Comparison of ENCODE assay signal across 9 cellular contexts in the genomic region with DNA sequence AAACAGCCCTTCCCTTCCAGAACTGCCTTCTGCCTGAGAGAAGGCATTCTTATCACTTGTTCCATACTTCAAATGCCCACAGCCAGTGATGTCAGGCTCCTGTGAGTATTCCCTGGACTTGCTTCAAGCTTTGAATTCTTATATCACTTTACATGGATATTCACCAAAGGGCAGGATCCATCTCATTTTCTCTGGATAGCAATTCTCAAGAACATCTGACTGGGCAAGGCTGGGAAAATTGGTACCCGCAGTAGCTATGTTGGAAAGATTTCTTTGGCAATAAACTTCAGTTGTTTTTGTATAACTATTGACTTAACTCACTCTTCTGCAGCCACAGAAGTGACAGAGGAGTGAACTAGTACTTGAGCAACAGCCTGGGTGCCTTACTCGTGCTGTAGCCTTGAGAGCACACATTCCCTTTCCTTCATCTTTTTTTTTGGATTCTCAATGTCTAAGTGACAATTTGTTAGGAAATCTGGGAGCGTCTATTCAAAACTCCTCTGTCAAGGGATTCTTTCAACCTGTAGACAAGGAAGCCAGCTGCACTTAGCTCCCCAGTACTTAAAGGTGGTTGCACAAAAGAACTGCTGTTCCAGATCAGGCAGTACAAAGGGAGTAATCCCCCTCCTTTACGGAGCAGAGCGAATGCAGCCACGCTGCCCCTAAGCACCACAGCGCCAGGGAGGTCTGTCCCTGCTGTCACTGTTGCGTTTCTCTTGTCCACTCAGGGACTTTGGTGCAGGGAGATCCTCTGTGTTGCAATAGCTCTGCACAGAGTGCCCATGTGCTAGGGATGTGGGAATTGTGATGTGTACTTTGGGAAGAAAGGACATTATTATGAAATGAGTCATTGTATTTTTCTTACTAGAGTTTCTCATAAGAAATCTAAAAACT.
DNase-seq lines count a peak whose midpoint lies in the region; ATAC-seq and TF ChIP-seq lines count a peak whose summit lies in the region.
"Had no signal": no experiment of that assay in that cellular context is flagged by ENCODE, and none has a peak within 500 bp of the region (broad histone marks: within the 10 kb centered on the region; RNA-seq: fewer than 3 reads in every experiment).

No MANE protein-coding gene starts in this region.

- H2AFZ ChIP-seq in fibroblast of lung (ENCODE audit: low read length): peak overlapping the region; percentile 37

- peak overlapping the region; percentile 70 for H3K4me2 ChIP-seq in fibroblast of lung (ENCODE audit: extremely low read depth, insufficient read depth, low read length)

- H3K9me3 ChIP-seq in RWPE2 (ENCODE audit: severe bottlenecking): no peaks in the 10 kb centered on the region
- H3K9me3 ChIP-seq in fibroblast of lung (ENCODE audit: control insufficient read depth, insufficient read depth, low read depth, low read length): no peaks in the 10 kb centered on the region

- H3K9ac ChIP-seq in fibroblast of lung (ENCODE audit: insufficient read depth, low read length): no peak overlapping the region

- H3K27me3 ChIP-seq in BJ (ENCODE audit: control insufficient read depth, insufficient read depth, low read length) (no peaks in the 10 kb centered on the region), RWPE2 (ENCODE audit: insufficient read depth, poor library complexity, severe bottlenecking) (no peaks in the 10 kb centered on the region), fibroblast of lung (ENCODE audit: control insufficient read depth, insufficient read depth, low read length) (no peaks in the 10 kb centered on the region)

- H3K36me3 ChIP-seq in BJ (ENCODE audit: control insufficient read depth, insufficient read depth, low read length) (no peaks in the 10 kb centered on the region), RWPE2 (ENCODE audit: low read depth) (0 out of 2 replicates have a peak, but pooled peaks cover 3% of the 10 kb centered on the region), fibroblast of lung (ENCODE audit: control insufficient read depth, insufficient read depth, low read length) (no peaks in the 10 kb centered on the region)

- POLR2A ChIA-PET in BJ (lab: Charles Lee): no interaction called here

- peak; percentile 88 for DNase-seq in BJ (ENCODE audit: low read depth)
- DNase-seq in RWPE2 (ENCODE audit: low spot score): no peak
- DNase-seq in fibroblast of lung (ENCODE audit: low read depth in 2 of 2): peak; percentile 93 to 96
- no peak for DNase-seq in omental fat pad (ENCODE audit: low spot score)
- no peak for DNase-seq in activated CD4-positive, alpha-beta T cell treated with anti-CD3 and anti-CD28 coated beads, Interleukin-2, amount 50 U/mL, for 48 hours
- DNase-seq in cerebellar nuclear complex (lab: John Stamatoyannopoulos, UW): no peak
- DNase-seq: MM.1S had no signal

- CTCF ChIA-PET in BJ (lab: Yijun Ruan, JAX): interaction anchor here (1.8 to 2.2 kb wide), 2 partner anchors 67 to 71 kb away, joined by 4 to 6 read pairs; no protein-coding TSS in a partner anchor

- H4K20me1 ChIP-seq in fibroblast of lung (ENCODE audit: control insufficient read depth, extremely low read depth, insufficient read depth, low read length): no peaks in the 10 kb centered on the region

- TF ChIP-seq CTCF in BJ (IDR thresholded peaks at IDR 0.05; ENCODE audit: insufficient read depth, low read depth, low read length) (no peak), RWPE2 (IDR thresholded peaks at IDR 0.05; ENCODE audit: poor library complexity, severe bottlenecking) (no peak), fibroblast of lung (conservative IDR thresholded peaks at IDR 0.05 in 1 of 2, IDR thresholded peaks at IDR 0.05 in 1 of 2; ENCODE audit: low read depth in 1 of 2, low read length in 2 of 2) (no peak), omental fat pad (IDR thresholded peaks at IDR 0.05) (no peak)

- H3K27ac ChIP-seq in RWPE2 (ENCODE audit: poor library complexity, severe bottlenecking): peak overlapping the region; percentile 66
- H3K27ac ChIP-seq in fibroblast of lung (ENCODE audit: insufficient read depth, low read length): peak overlapping the region; percentile 72

- no peaks in the 10 kb centered on the region for H3K79me2 ChIP-seq in fibroblast of lung (ENCODE audit: control insufficient read depth, insufficient read depth, low read length)

- H3K4me3 ChIP-seq in BJ (ENCODE audit: low read depth, low read length) (no peak overlapping the region), RWPE2 (ENCODE audit: severe bottlenecking) (no peak overlapping the region), fibroblast of lung (replicated peaks in 1 of 4; ENCODE audit: control extremely low read depth in 1 of 4, insufficient read depth in 1 of 4, low read depth in 3 of 4, low read length in 4 of 4) (no peak overlapping the region)

- H3K4me1 ChIP-seq in RWPE2 (ENCODE audit: insufficient read depth, poor library complexity, severe bottlenecking): peaks cover 27% of the 10 kb centered on the region
- H3K4me1 ChIP-seq in fibroblast of lung (ENCODE audit: control insufficient read depth, extremely low read depth, insufficient read depth, low read length): peaks cover 25% of the 10 kb centered on the region

- peak; percentile 96 for ATAC-seq in RWPE2 (ENCODE audit: low read depth)
- peak; percentile 84 for ATAC-seq in omental fat pad (ENCODE audit: low FRiP score)
- no peak for ATAC-seq in HG02852 (IDR thresholded peaks at IDR 0.05; ENCODE audit: unreplicated experiment)
- ATAC-seq in GM19455 (IDR thresholded peaks at IDR 0.05; ENCODE audit: unreplicated experiment): no peak

Comparison
In these comparisons a context has a peak if more than half of its experiments do, and no peak if none do; other contexts are left out.
1. DNase-seq: peak in BJ (single experiment) and fibroblast of lung (2 of 2); none in RWPE2 (single experiment), omental fat pad (single experiment), activated CD4-positive, alpha-beta T cell treated with anti-CD3 and anti-CD28 coated beads, Interleukin-2, amount 50 U/mL, for 48 hours (0 of 2) and cerebellar nuclear complex (0 of 2).
2. ATAC-seq: peak in RWPE2 (single experiment) and omental fat pad (single experiment); none in HG02852 (single experiment) and GM19455 (single experiment).